ENCODE assay signal across 12 cellular contexts in the genomic region with DNA sequence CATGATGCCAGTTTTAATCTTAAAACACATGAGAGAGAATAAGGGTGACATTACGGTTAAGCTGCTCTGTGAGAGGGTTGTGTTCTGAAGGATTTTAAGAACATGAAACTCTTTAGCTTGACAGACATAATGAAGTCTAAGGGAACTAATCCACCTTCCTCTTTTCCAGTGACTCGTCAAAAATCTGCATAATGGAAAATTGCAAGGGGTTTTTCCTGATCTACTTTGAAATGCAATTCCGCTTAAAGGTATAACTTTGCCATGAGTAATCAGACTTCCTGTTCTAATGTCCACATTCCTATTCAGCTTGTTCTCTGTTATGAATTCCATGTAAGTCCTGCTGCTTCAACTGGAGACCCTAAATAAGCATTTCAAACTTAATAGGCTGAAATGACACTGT. TPM values are rescaled to one million over a fixed set of nuclear protein-coding genes. Genes with fewer than 3 reads are reported as not detected.
A peak's percentile ranks its signal among the peaks of the same experiment; 100 is the strongest.
DNase-seq lines count a peak whose midpoint lies in the region; ATAC-seq and TF ChIP-seq lines count a peak whose summit lies in the region.
"Had no signal": no experiment of that assay in that cellular context is flagged by ENCODE, and none has a peak within 500 bp of the region (broad histone marks: within the 10 kb centered on the region; RNA-seq: fewer than 3 reads in every experiment).

A gene (plus strand): TSS at position 171 of the 400 bp plus-strand sequence. CDS start 15,611 bp downstream, outside the sequence.

- ATAC-seq in left lung (peak; percentile 32), GM19395 (IDR thresholded peaks at IDR 0.05; ENCODE audit: unreplicated experiment) (no peak), HG03045 (IDR thresholded peaks at IDR 0.05; ENCODE audit: unreplicated experiment) (no peak), GM19467 (IDR thresholded peaks at IDR 0.05; ENCODE audit: unreplicated experiment) (no peak)

- peak; percentile 65 for DNase-seq in ACHN
- DNase-seq in LHCN-M2 (ENCODE audit: low read depth) = peak; percentile 54
- peak; percentile 72 for DNase-seq in amniotic stem cell (lab: John Stamatoyannopoulos, UW)
- DNase-seq in left lung = no peak
- no peak for DNase-seq in H7
- DNase-seq: effector memory CD4-positive, alpha-beta T cell; RPMI8226 had no signal

- no peak for TF ChIP-seq CTCF in left lung (IDR thresholded peaks at IDR 0.05)

- H3K4me3 ChIP-seq in left lung = no peak within 1 kb of the TSS
- no peak within 1 kb of the TSS for H3K4me3 ChIP-seq in H7 (ENCODE audit: insufficient read depth, low read depth, low read length)
- H3K4me3 ChIP-seq: BLaER1 had no signal

- peaks cover 0 to 24% of the 10 kb centered on the region in 2 donors for H3K4me1 ChIP-seq in left lung

- no peaks in the 10 kb centered on the region for H3K27me3 ChIP-seq in left lung
- H3K27me3 ChIP-seq in H7 (ENCODE audit: control insufficient read depth, insufficient read depth, low read length) = no peaks in the 10 kb centered on the region
- H3K27me3 ChIP-seq: BLaER1 had no signal

- intact Hi-C loops in left lung (cut with DNase I) = no loop called here

- H3K27ac ChIP-seq in left lung = peak within 1 kb of the TSS; percentile 58 to 84
- H3K27ac ChIP-seq: BLaER1 had no signal

- H3K36me3 ChIP-seq in left lung = no peaks in the 10 kb centered on the region
- no peaks in the 10 kb centered on the region for H3K36me3 ChIP-seq in H7 (replicated peaks; ENCODE audit: control insufficient read depth, insufficient read depth, low read length)
- H3K36me3 ChIP-seq: BLaER1 had no signal

- H3K9me3 ChIP-seq in left lung = no peaks in the 10 kb centered on the region
- H3K9me3 ChIP-seq: BLaER1 had no signal

- in situ Hi-C loops in ACHN (cut with HindIII; ENCODE audit: low pct_ligation_motif_present, low pct_unique_long_range_greater_than_20kb, low sequenced_read_pairs) = no loop called here

RNA-seq across cellular contexts. Expression of the gene that starts here (rescaled TPM):
- total RNA-seq in LHCN-M2 (2014; rRNA removed) = not detected in 2 replicates
- not detected for polyA plus RNA-seq in LHCN-M2 (2012)
- total RNA-seq in left lung = under 1 TPM in 1 of 2 donors, not detected in 1; 0.39 TPM
- total RNA-seq in H7 (2014; rRNA removed; shearing (Covaris generic)) = not detected in 2 replicates
- total RNA-seq: liver had no signal
- polyA plus RNA-seq: liver had no signal

Comparison
In these comparisons a context has a peak if more than half of its experiments do, and no peak if none do; other contexts are left out.
1. Peak in DNase-seq in LHCN-M2; RNA of the gene not detected or under 1 TPM.
2. Peak in ATAC-seq and H3K27ac ChIP-seq in left lung; RNA of the gene not detected or under 1 TPM.
3. DNase-seq: peak in ACHN (single experiment) and amniotic stem cell (single experiment); none in left lung (0 of 2) and H7 (single experiment).